21 cellular contexts compared by ENCODE assay signal in the genomic region with DNA sequence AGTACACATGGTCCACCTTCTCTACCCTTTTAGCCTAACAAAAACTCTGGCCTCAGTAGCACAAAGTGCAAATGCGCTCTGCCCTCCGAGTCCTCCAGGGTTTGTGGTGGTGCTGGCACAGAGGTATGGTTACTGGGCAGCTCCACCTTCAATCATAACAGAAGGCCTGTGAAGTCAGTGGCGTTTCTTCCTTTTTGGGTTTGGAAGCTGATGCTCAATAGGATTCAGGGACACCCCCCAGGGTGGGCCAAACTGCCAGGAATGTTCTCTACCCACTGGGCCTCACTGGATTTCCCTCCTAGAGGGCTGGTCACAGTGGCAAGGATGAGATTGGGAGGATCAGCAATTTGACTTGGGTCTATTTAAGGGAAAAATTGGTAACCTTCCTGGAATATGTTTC.
DNase-seq lines count a peak whose midpoint lies in the region; FAIRE-seq and TF ChIP-seq lines count a peak whose summit lies in the region.
"Had no signal": no experiment of that assay in that cellular context is flagged by ENCODE, and none has a peak within 500 bp of the region (broad histone marks: within the 10 kb centered on the region; RNA-seq: fewer than 3 reads in every experiment).

No MANE protein-coding gene starts in this region.

- no peak for TF ChIP-seq CTCF in kidney (IDR thresholded peaks at IDR 0.05; ENCODE audit: borderline replicate concordance, extremely low read depth, insufficient read depth)
- no peak for TF ChIP-seq CTCF in osteocyte (IDR thresholded peaks at IDR 0.05)
- TF ChIP-seq CTCF in mesothelial cell of epicardium (IDR thresholded peaks at IDR 0.05; ENCODE audit: unreplicated experiment): no peak
- no peak for TF ChIP-seq CTCF in HFFc6 (IDR thresholded peaks at IDR 0.05)

- no peak for FAIRE-seq in kidney (lab: Jason Lieb, UNC)
- FAIRE-seq: G401.6, GM12892, GM18507, K562 had no signal

- H3K36me3 Mint-ChIP-seq in osteocyte (ENCODE audit: unreplicated experiment): no peaks in the 10 kb centered on the region
- H3K36me3 Mint-ChIP-seq in mesothelial cell of epicardium: no peaks in the 10 kb centered on the region
- peaks cover 13% of the 10 kb centered on the region for H3K36me3 Mint-ChIP-seq in HFFc6 (ENCODE audit: low read depth)
- H3K36me3 Mint-ChIP-seq: CD4-positive, CD25-positive, alpha-beta regulatory T cell; CD8-positive, alpha-beta memory T cell had no signal

- H3K9me3 Mint-ChIP-seq in osteocyte (ENCODE audit: unreplicated experiment) (peaks cover 10% of the 10 kb centered on the region), mesothelial cell of epicardium (peaks cover 20% of the 10 kb centered on the region), HFFc6 (peaks cover 11% of the 10 kb centered on the region)
- H3K9me3 Mint-ChIP-seq: CD8-positive, alpha-beta memory T cell had no signal

- H3K27me3 Mint-ChIP-seq in osteocyte (ENCODE audit: unreplicated experiment) (peaks cover 3% of the 10 kb centered on the region), mesothelial cell of epicardium (ENCODE audit: low read depth) (peaks cover 14% of the 10 kb centered on the region), HFFc6 (ENCODE audit: insufficient read depth) (peaks cover 5% of the 10 kb centered on the region)

- no peaks in the 10 kb centered on the region for H3K4me1 ChIP-seq in kidney (ENCODE audit: control insufficient read depth in 1 of 2, insufficient read depth in 1 of 2, low read depth in 1 of 2, low read length in 2 of 2)
- H3K4me1 ChIP-seq: BE2C had no signal

- no peak overlapping the region for H3K4me3 Mint-ChIP-seq in osteocyte (ENCODE audit: unreplicated experiment)
- H3K4me3 Mint-ChIP-seq in mesothelial cell of epicardium: no peak overlapping the region
- no peak overlapping the region for H3K4me3 Mint-ChIP-seq in HFFc6
- H3K4me3 Mint-ChIP-seq: CD4-positive, CD25-positive, alpha-beta regulatory T cell; CD8-positive, alpha-beta memory T cell; GM23338 had no signal

- no peak overlapping the region for H3K27ac Mint-ChIP-seq in osteocyte (ENCODE audit: unreplicated experiment)
- no peak overlapping the region for H3K27ac Mint-ChIP-seq in mesothelial cell of epicardium
- no peak overlapping the region for H3K27ac Mint-ChIP-seq in HFFc6
- H3K27ac Mint-ChIP-seq: CD4-positive, CD25-positive, alpha-beta regulatory T cell; GM23338 had no signal

- intact Hi-C loops in kidney (cut with DNase I): no loop called here

- H3K9ac ChIP-seq in kidney (ENCODE audit: low read length in 2 of 2): no peak overlapping the region

- H3K4me3 ChIP-seq in kidney (ENCODE audit: low read length in 2 of 2): no peak overlapping the region
- H3K4me3 ChIP-seq: GM23338, K562 had no signal

- H3K9me3 ChIP-seq in kidney (ENCODE audit: control insufficient read depth in 1 of 2, low read length in 2 of 2): peaks cover 0 to 2% of the 10 kb centered on the region in 2 donors
- H3K9me3 ChIP-seq: BE2C had no signal

- H3K4me1 Mint-ChIP-seq in osteocyte (ENCODE audit: unreplicated experiment) (peaks cover 20% of the 10 kb centered on the region), mesothelial cell of epicardium (no peaks in the 10 kb centered on the region), HFFc6 (ENCODE audit: low read depth) (peaks cover 57% of the 10 kb centered on the region)
- H3K4me1 Mint-ChIP-seq: CD4-positive, CD25-positive, alpha-beta regulatory T cell; CD8-positive, alpha-beta memory T cell had no signal

- DNase-seq in HT-29 (ENCODE audit: low spot score) (peak; percentile 69), SW480 (ENCODE audit: low spot score) (peak; percentile 91), kidney (peak; percentile 33), osteocyte (ENCODE audit: extremely low spot score, unreplicated experiment) (peak; percentile 49), mesothelial cell of epicardium (ENCODE audit: low spot score in 2 of 2, unreplicated experiment in 2 of 2) (no peak), HFFc6 (no peak), GF-D8 (lab: John Stamatoyannopoulos, UW) (no peak)
- no peak for DNase-seq in activated naive CD4-positive, alpha-beta T cell (lab: John Stamatoyannopoulos, UW)
- DNase-seq: ACHN; BE2C; C1 segment of cervical spinal cord; CD4-positive, CD25-positive, alpha-beta regulatory T cell; CD8-positive, alpha-beta memory T cell; COR-L47; DMS 273 treated with DMSO at 0.1 percent for 48 hours; H7 had no signal

- H3K36me3 ChIP-seq in kidney (ENCODE audit: control insufficient read depth in 1 of 2, insufficient read depth in 2 of 2, low read length in 2 of 2): no peaks in the 10 kb centered on the region
- H3K36me3 ChIP-seq: BE2C had no signal

- H3K27ac ChIP-seq in kidney (ENCODE audit: low read depth in 2 of 2, low read length in 2 of 2): no peak overlapping the region

Comparison
In these comparisons a context has a peak if more than half of its experiments do, and no peak if none do; other contexts are left out.
1. DNase-seq: peak in HT-29 (single experiment), SW480 (single experiment), kidney (single experiment) and osteocyte (single experiment); none in mesothelial cell of epicardium (0 of 2), HFFc6 (single experiment), activated naive CD4-positive, alpha-beta T cell (0 of 4) and GF-D8 (single experiment).